In the genomic region with DNA sequence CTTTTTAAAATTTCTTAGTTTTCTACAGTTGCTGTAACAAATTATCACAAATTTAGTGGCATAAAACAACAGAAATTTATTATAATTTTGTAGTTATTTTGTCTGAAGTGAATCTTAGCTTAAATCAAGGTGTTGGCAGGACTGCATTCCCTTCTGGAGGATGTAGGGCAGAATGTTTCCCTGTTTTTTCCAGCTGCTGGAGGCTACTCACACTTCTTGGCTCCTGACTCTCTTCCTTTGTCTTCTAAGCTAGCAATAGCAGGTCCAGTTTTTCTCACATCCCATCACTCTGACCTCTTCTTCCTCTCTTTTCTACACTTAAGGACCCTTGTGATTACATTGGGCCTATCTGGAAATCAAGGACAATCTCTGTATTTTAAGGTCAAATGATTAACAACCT, we compare ENCODE assay signal across 17 cellular contexts.
DNase-seq lines count a peak whose midpoint lies in the region; ATAC-seq, FAIRE-seq and TF ChIP-seq lines count a peak whose summit lies in the region.
"Had no signal": no experiment of that assay in that cellular context is flagged by ENCODE, and none has a peak within 500 bp of the region (broad histone marks: within the 10 kb centered on the region; RNA-seq: fewer than 3 reads in every experiment).

No MANE protein-coding gene starts in this region.

- no peaks in the 10 kb centered on the region for H3K9me2 ChIP-seq in GM23248 (ENCODE audit: insufficient read depth)

- no peak for TF ChIP-seq EP300 in H1 (IDR thresholded peaks at IDR 0.05; ENCODE audit: borderline replicate concordance in 1 of 2, low read depth in 2 of 2, low read length in 2 of 2)

- H3K36me3 ChIP-seq in H1 (ENCODE audit: control insufficient read depth in 2 of 4, insufficient read depth in 4 of 4, low read length in 3 of 4): peaks cover 0 to 16% (median 1%) of the 10 kb centered on the region in 4 experiments; a peak in 3 of 8 replicates
- H3K36me3 ChIP-seq in GM23248 (ENCODE audit: low read depth): peaks cover 13% of the 10 kb centered on the region

- no peak overlapping the region for H4K91ac ChIP-seq in H1 (replicated peaks; ENCODE audit: insufficient read length, low read length)

- H3K9me3 ChIP-seq in H1 (ENCODE audit: insufficient read depth in 2 of 2, low read depth in 1 of 2, low read length in 1 of 2): no peaks in the 10 kb centered on the region
- no peaks in the 10 kb centered on the region for H3K9me3 ChIP-seq in GM23248 (ENCODE audit: low read depth)
- H3K9me3 ChIP-seq: BLaER1 had no signal

- H3K18ac ChIP-seq in H1 (ENCODE audit: extremely low read depth, low read length): no peak overlapping the region

- 0 out of 2 replicates have a peak overlapping the region, but pooled peaks have one; percentile 8 for H3K27ac ChIP-seq in H1 (ENCODE audit: low read depth, low read length)
- no peak overlapping the region for H3K27ac ChIP-seq in GM23248
- H3K27ac ChIP-seq: BLaER1 had no signal

- DNase-seq in activated T-cell treated with anti-CD3 and anti-CD28 coated beads, Interleukin-2, amount 50 U/mL, for 24 hours: no peak
- no peak for DNase-seq in activated T-cell treated with anti-CD3 and anti-CD28 coated beads, Interleukin-2, amount 50 U/mL, for 4 hours
- DNase-seq in H1 (ENCODE audit: low read depth in 1 of 2, low spot score in 2 of 2) (no peak), mesothelial cell of epicardium (ENCODE audit: low spot score in 2 of 2, unreplicated experiment in 2 of 2) (no peak), type B pancreatic cell (ENCODE audit: extremely low spot score, unreplicated experiment) (no peak), GM23248 (no peak), HuH-7 (ENCODE audit: low spot score) (no peak)
- DNase-seq in effector memory CD8-positive, alpha-beta T cell: no peak
- DNase-seq: 8988T, GDM1, NCI-H146, NCI-H2081 treated with DMSO at 0.1 percent for 48 hours, NCI-H226, NCI-H526 treated with DMSO at 0.1 percent for 48 hours had no signal

- POLR2A ChIA-PET in H1 (lab: Charles Lee; ENCODE audit: partially characterized antibody): interaction anchor here (0.5 to 1.3 kb wide), 2 partner anchors 10 to 26 kb away, joined by 3 to 4 read pairs; no protein-coding TSS in a partner anchor

- no peak overlapping the region for H2BK120ac ChIP-seq in H1 (replicated peaks; ENCODE audit: low read depth, low read length)

- CTCF ChIA-PET in H1 (lab: Charles Lee; ENCODE audit: partially characterized antibody): interaction anchor here (1.1 to 3.0 kb wide), 3 partner anchors 31 to 109 kb away, joined by 3 to 19 read pairs (median 3); no protein-coding TSS in a partner anchor

- no peak overlapping the region for H4K8ac ChIP-seq in H1 (ENCODE audit: extremely low read depth, insufficient read depth, low read length)

- H3K27ac Mint-ChIP-seq in activated T-cell treated with anti-CD3 and anti-CD28 coated beads, Interleukin-2, amount 50 U/mL, for 24 hours: peak overlapping the region; percentile 23
- peak overlapping the region; percentile 45 for H3K27ac Mint-ChIP-seq in mesothelial cell of epicardium
- peak overlapping the region; percentile 24 for H3K27ac Mint-ChIP-seq in type B pancreatic cell
- H3K27ac Mint-ChIP-seq in effector memory CD8-positive, alpha-beta T cell: peak overlapping the region in 1 of 2 donors; percentile 8

- no peak overlapping the region for H3K23ac ChIP-seq in H1 (ENCODE audit: insufficient read length)

- H3F3A ChIP-seq in GM23248 (ENCODE audit: insufficient read depth): peaks cover 16% of the 10 kb centered on the region

- H3K9ac ChIP-seq in H1 (replicated peaks in 1 of 4; ENCODE audit: extremely low read depth in 1 of 4, low read depth in 3 of 4, low read length in 3 of 4) (no peak overlapping the region), GM23248 (no peak overlapping the region)
- H3K9ac ChIP-seq: BLaER1 had no signal

- H3K4ac ChIP-seq in H1 (replicated peaks; ENCODE audit: insufficient read length, low read depth, low read length): no peak overlapping the region

- no peak for TF ChIP-seq CTCF in H1 (IDR thresholded peaks at IDR 0.05; ENCODE audit: control extremely low read depth in 1 of 3, insufficient read depth in 1 of 3, low read depth in 1 of 3, low read length in 3 of 3)
- TF ChIP-seq CTCF in mesothelial cell of epicardium (IDR thresholded peaks at IDR 0.05; ENCODE audit: unreplicated experiment): no peak
- no peak for TF ChIP-seq CTCF in type B pancreatic cell (conservative IDR thresholded peaks at IDR 0.05)

- no peak overlapping the region for H3K56ac ChIP-seq in H1 (replicated peaks; ENCODE audit: insufficient read length, low read depth, low read length)

- H2BK12ac ChIP-seq in H1 (ENCODE audit: low read depth, low read length): no peak overlapping the region

- no peaks in the 10 kb centered on the region for H3K27me3 Mint-ChIP-seq in activated T-cell treated with anti-CD3 and anti-CD28 coated beads, Interleukin-2, amount 50 U/mL, for 24 hours
- H3K27me3 Mint-ChIP-seq in activated T-cell treated with anti-CD3 and anti-CD28 coated beads, Interleukin-2, amount 50 U/mL, for 4 hours (ENCODE audit: low read depth): no peaks in the 10 kb centered on the region
- H3K27me3 Mint-ChIP-seq in mesothelial cell of epicardium (ENCODE audit: low read depth) (no peaks in the 10 kb centered on the region), type B pancreatic cell (no peaks in the 10 kb centered on the region)
- H3K27me3 Mint-ChIP-seq in effector memory CD8-positive, alpha-beta T cell: no peaks in the 10 kb centered on the region

- H3K4me1 ChIP-seq in H1 (replicated peaks in 1 of 4; ENCODE audit: control insufficient read depth in 3 of 4, insufficient read depth in 4 of 4, low read length in 3 of 4) (peaks cover 0 to 6% (median 3%) of the 10 kb centered on the region in 4 experiments; a peak in 3 of 7 replicates), GM23248 (ENCODE audit: insufficient read depth) (peaks cover 16% of the 10 kb centered on the region)
- H3K4me1 ChIP-seq: BLaER1 had no signal

- no peak for TF ChIP-seq POLR2A in H1 (IDR thresholded peaks at IDR 0.05; ENCODE audit: control extremely low read depth in 1 of 2, low read depth in 2 of 2, low read length in 2 of 2)

- H4K20me1 ChIP-seq in H1 (replicated peaks in 1 of 2; ENCODE audit: control insufficient read depth in 1 of 2, insufficient read depth in 2 of 2, low read length in 2 of 2): peaks cover 0 to 3% of the 10 kb centered on the region in 2 experiments
- H4K20me1 ChIP-seq in GM23248 (ENCODE audit: insufficient read depth): no peaks in the 10 kb centered on the region

- no peak for TF ChIP-seq RAD21 in H1 (IDR thresholded peaks at IDR 0.05 in 1 of 2, conservative IDR thresholded peaks at IDR 0.05 in 1 of 2; ENCODE audit: low read depth in 2 of 2, low read length in 2 of 2)

- no peak overlapping the region for H3K4me3 Mint-ChIP-seq in activated T-cell treated with anti-CD3 and anti-CD28 coated beads, Interleukin-2, amount 50 U/mL, for 24 hours
- no peak overlapping the region for H3K4me3 Mint-ChIP-seq in activated T-cell treated with anti-CD3 and anti-CD28 coated beads, Interleukin-2, amount 50 U/mL, for 4 hours
- no peak overlapping the region for H3K4me3 Mint-ChIP-seq in mesothelial cell of epicardium
- no peak overlapping the region for H3K4me3 Mint-ChIP-seq in type B pancreatic cell
- H3K4me3 Mint-ChIP-seq in effector memory CD8-positive, alpha-beta T cell: no peak overlapping the region

- H3K4me1 Mint-ChIP-seq in activated T-cell treated with anti-CD3 and anti-CD28 coated beads, Interleukin-2, amount 50 U/mL, for 24 hours (ENCODE audit: low read depth): peaks cover 13% of the 10 kb centered on the region
- peaks cover 2% of the 10 kb centered on the region for H3K4me1 Mint-ChIP-seq in activated T-cell treated with anti-CD3 and anti-CD28 coated beads, Interleukin-2, amount 50 U/mL, for 4 hours (ENCODE audit: low read depth)
- H3K4me1 Mint-ChIP-seq in mesothelial cell of epicardium: peaks cover 6% of the 10 kb centered on the region
- no peaks in the 10 kb centered on the region for H3K4me1 Mint-ChIP-seq in type B pancreatic cell (ENCODE audit: unreplicated experiment)
- H3K4me1 Mint-ChIP-seq in effector memory CD8-positive, alpha-beta T cell (ENCODE audit: low read depth in 2 of 2): peaks cover 4 to 11% of the 10 kb centered on the region in 2 donors

- H3K23me2 ChIP-seq in H1 (ENCODE audit: low read depth, low read length): no peaks in the 10 kb centered on the region

- H3K4me3 ChIP-seq in H1 (ENCODE audit: extremely low read depth in 1 of 4, insufficient read depth in 2 of 4, low read depth in 3 of 4, low read length in 4 of 4) (no peak overlapping the region), GM23248 (no peak overlapping the region)
- H3K4me3 ChIP-seq: BLaER1 had no signal

- H4K5ac ChIP-seq in H1 (ENCODE audit: insufficient read length, low read depth, low read length): no peak overlapping the region

- no peak overlapping the region for H2BK5ac ChIP-seq in H1 (ENCODE audit: low read depth, low read length)

- no peak overlapping the region for H2BK15ac ChIP-seq in H1 (ENCODE audit: low read length)

- H3K36me3 Mint-ChIP-seq in activated T-cell treated with anti-CD3 and anti-CD28 coated beads, Interleukin-2, amount 50 U/mL, for 24 hours (ENCODE audit: low read depth): peaks cover 61% of the 10 kb centered on the region
- peaks cover 30% of the 10 kb centered on the region for H3K36me3 Mint-ChIP-seq in activated T-cell treated with anti-CD3 and anti-CD28 coated beads, Interleukin-2, amount 50 U/mL, for 4 hours (ENCODE audit: insufficient read depth)
- H3K36me3 Mint-ChIP-seq in mesothelial cell of epicardium: peaks cover 28% of the 10 kb centered on the region
- peaks cover 27% of the 10 kb centered on the region for H3K36me3 Mint-ChIP-seq in type B pancreatic cell
- H3K36me3 Mint-ChIP-seq in effector memory CD8-positive, alpha-beta T cell (ENCODE audit: insufficient read depth): peaks cover 26% of the 10 kb centered on the region

- no peak overlapping the region for H3K14ac ChIP-seq in H1 (ENCODE audit: insufficient read length)

- peak; percentile 13 for FAIRE-seq in H1 (lab: Jason Lieb, UNC)
- FAIRE-seq: GM12892, HTR-8/SVneo had no signal

- H3K4me2 ChIP-seq in H1 (ENCODE audit: insufficient read depth in 1 of 2, low read depth in 2 of 2, low read length in 2 of 2) (no peak overlapping the region), GM23248 (ENCODE audit: unreplicated experiment) (no peak overlapping the region)
- H3K4me2 ChIP-seq: BLaER1 had no signal

- in situ Hi-C loops in GM23248 (cut with MboI): no loop called here

- ATAC-seq in activated T-cell treated with anti-CD3 and anti-CD28 coated beads, Interleukin-2, amount 50 U/mL, for 4 hours: no peak
- no peak for ATAC-seq in effector memory CD8-positive, alpha-beta T cell (replicated peaks)

- H3K79me2 ChIP-seq in H1 (ENCODE audit: control insufficient read depth in 1 of 2, insufficient read depth in 2 of 2, low read length in 2 of 2) (peaks cover 0 to 21% of the 10 kb centered on the region in 2 experiments; a peak in 2 of 4 replicates), GM23248 (ENCODE audit: insufficient read depth) (peaks cover 38% of the 10 kb centered on the region)

- H3K9me3 Mint-ChIP-seq in activated T-cell treated with anti-CD3 and anti-CD28 coated beads, Interleukin-2, amount 50 U/mL, for 24 hours: no peaks in the 10 kb centered on the region
- H3K9me3 Mint-ChIP-seq in activated T-cell treated with anti-CD3 and anti-CD28 coated beads, Interleukin-2, amount 50 U/mL, for 4 hours: no peaks in the 10 kb centered on the region
- H3K9me3 Mint-ChIP-seq in mesothelial cell of epicardium (no peaks in the 10 kb centered on the region), type B pancreatic cell (no peaks in the 10 kb centered on the region)
- H3K9me3 Mint-ChIP-seq in effector memory CD8-positive, alpha-beta T cell: no peaks in the 10 kb centered on the region

- no peak overlapping the region for H2AK5ac ChIP-seq in H1 (ENCODE audit: low read depth, low read length)

- no peak overlapping the region for H2BK20ac ChIP-seq in H1 (ENCODE audit: low read length)

- H3K79me1 ChIP-seq in H1 (ENCODE audit: low read depth, low read length): no peaks in the 10 kb centered on the region

- H3K27me3 ChIP-seq in H1 (replicated peaks in 1 of 4; ENCODE audit: control insufficient read depth in 3 of 4, extremely low read depth in 1 of 4, insufficient read depth in 3 of 4, low read length in 3 of 4): no peaks in the 10 kb centered on the region
- no peaks in the 10 kb centered on the region for H3K27me3 ChIP-seq in GM23248 (replicated peaks; ENCODE audit: insufficient read depth)
- H3K27me3 ChIP-seq: BLaER1 had no signal

- H2AFZ ChIP-seq in H1 (ENCODE audit: low read length) (no peak overlapping the region), GM23248 (no peak overlapping the region)
